In the genomic region with DNA sequence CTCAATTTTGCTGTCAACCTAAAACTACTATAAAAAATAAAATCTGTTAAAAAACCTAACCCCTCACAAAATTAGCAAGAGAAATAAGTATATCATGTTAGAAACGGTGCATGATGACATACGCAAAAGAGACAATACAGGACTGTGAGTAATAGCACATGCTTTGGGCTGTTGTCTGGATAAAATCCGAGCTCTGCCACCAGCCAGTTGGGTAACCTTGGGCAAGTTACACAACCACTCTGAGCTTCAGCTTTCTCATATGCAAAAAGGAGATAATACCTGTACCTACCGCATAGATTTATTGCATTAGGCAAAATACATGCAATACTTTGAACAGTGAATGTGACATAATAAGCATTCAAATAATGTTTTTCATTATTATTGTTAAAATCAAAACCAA, we compare ENCODE assay signal across 22 cellular contexts.
"Had no signal": no experiment of that assay in that cellular context is flagged by ENCODE, and none has a peak within 500 bp of the region (broad histone marks: within the 10 kb centered on the region; RNA-seq: fewer than 3 reads in every experiment).

No MANE protein-coding gene starts in this region.

- H3K4me1 ChIP-seq: lower lobe of right lung, psoas muscle, spleen, testis, tibial artery, upper lobe of left lung had no signal

- H3K27ac ChIP-seq: coronary artery, lower lobe of right lung, ovary, psoas muscle, skin epidermis, spleen, testis, tibial artery, upper lobe of left lung had no signal

- H3K27me3 ChIP-seq: ovary, spleen, testis, tibial artery, upper lobe of left lung had no signal

- ATAC-seq: left ventricle myocardium superior; lower lobe of right lung; natural killer cell; psoas muscle; right cardiac atrium; stimulated activated memory B cell treated with anti-CD40 and anti-IgM and Interleukin-4, amounts not matched to agents 10 μg/mL and 1 μg/mL and 100 μg/mL, for 72 hours; stimulated activated naive CD8-positive, alpha-beta T cell treated with anti-CD3 and anti-CD28 coated beads, Interleukin-15, Interleukin-2, amounts not matched to agents 100 U/mL and 50 U/mL, for 24 hours had no signal

- H3K9me3 ChIP-seq: lower lobe of right lung, ovary, psoas muscle, spleen, testis, tibial artery, upper lobe of left lung had no signal

- H3K9me3 Mint-ChIP-seq: memory B cell; stimulated activated memory B cell treated with anti-CD40 and anti-IgM and Interleukin-4, amounts not matched to agents 10 μg/mL and 1 μg/mL and 100 μg/mL, for 72 hours had no signal

- H3K27me3 Mint-ChIP-seq: memory B cell; stimulated activated memory B cell treated with anti-CD40 and anti-IgM and Interleukin-4, amounts not matched to agents 10 μg/mL and 1 μg/mL and 100 μg/mL, for 72 hours had no signal

- H3K27ac Mint-ChIP-seq: memory B cell; natural killer cell; stimulated activated memory B cell treated with anti-CD40 and anti-IgM and Interleukin-4, amounts not matched to agents 10 μg/mL and 1 μg/mL and 100 μg/mL, for 72 hours had no signal

- DNase-seq: dermis blood vessel endothelial cell; effector memory CD4-positive, alpha-beta T cell; erythroblast; left ventricle myocardium superior; lower lobe of right lung; natural killer cell; occipital lobe; ovary; posterior cingulate gyrus; psoas muscle; right cardiac atrium; spleen; stimulated activated CD4-positive, alpha-beta T cell treated with anti-CD3 and anti-CD28 coated beads, Interleukin-4, amount 100 ng/mL, for 4 hours; stimulated activated naive CD8-positive, alpha-beta T cell treated with anti-CD3 and anti-CD28 coated beads, Interleukin-15, Interleukin-2, amounts not matched to agents 100 U/mL and 50 U/mL, for 24 hours; substantia nigra; testis; tibial artery had no signal

- H3K36me3 Mint-ChIP-seq: memory B cell; natural killer cell; stimulated activated memory B cell treated with anti-CD40 and anti-IgM and Interleukin-4, amounts not matched to agents 10 μg/mL and 1 μg/mL and 100 μg/mL, for 72 hours had no signal

- H3K36me3 ChIP-seq: lower lobe of right lung, ovary, spleen, tibial artery, upper lobe of left lung had no signal

- H3K4me3 ChIP-seq: coronary artery, lower lobe of right lung, ovary, psoas muscle, skin epidermis, spleen, testis, tibial artery, upper lobe of left lung had no signal

- H3K4me3 Mint-ChIP-seq: memory B cell; natural killer cell; stimulated activated memory B cell treated with anti-CD40 and anti-IgM and Interleukin-4, amounts not matched to agents 10 μg/mL and 1 μg/mL and 100 μg/mL, for 72 hours had no signal

- H3K4me1 Mint-ChIP-seq: memory B cell; natural killer cell; stimulated activated memory B cell treated with anti-CD40 and anti-IgM and Interleukin-4, amounts not matched to agents 10 μg/mL and 1 μg/mL and 100 μg/mL, for 72 hours had no signal
